In the genomic region with DNA sequence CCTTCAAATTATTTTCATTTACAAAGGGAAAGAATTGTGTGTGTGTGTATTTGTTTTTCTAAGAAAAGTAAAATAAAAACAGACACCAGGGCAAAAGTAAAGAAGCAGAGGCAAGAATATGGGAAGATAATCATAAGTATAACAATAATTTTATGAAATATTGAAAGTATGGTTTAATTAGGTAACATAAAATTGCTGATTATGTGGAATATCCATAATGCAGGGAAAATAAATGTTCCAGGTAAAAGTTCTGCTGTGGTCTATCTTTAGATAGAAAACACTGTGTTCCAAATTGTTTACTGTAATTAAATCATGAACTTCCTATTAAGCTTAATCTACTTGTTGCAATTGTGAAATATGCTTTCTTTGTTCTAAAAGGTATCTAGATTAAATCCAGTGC, we compare ENCODE assay signal across 31 cellular contexts. TPM values are rescaled to one million over a fixed set of nuclear protein-coding genes. Genes with fewer than 3 reads are reported as not detected.
"Had no signal": no experiment of that assay in that cellular context is flagged by ENCODE, and none has a peak within 500 bp of the region (broad histone marks: within the 10 kb centered on the region; RNA-seq: fewer than 3 reads in every experiment).

No MANE protein-coding gene starts in this region.

- H3K27me3 Mint-ChIP-seq: activated B cell treated with CpG ODN at 0.5 μM for 24 hours had no signal

- H3K4me1 ChIP-seq: adrenal gland, foreskin keratinocyte, gastrocnemius medialis had no signal

- H3K27me3 ChIP-seq: adrenal gland, body of pancreas, esophagus muscularis mucosa, foreskin keratinocyte, gastrocnemius medialis, heart left ventricle had no signal

- H3K4me3 ChIP-seq: adrenal gland, body of pancreas, esophagus muscularis mucosa, gastrocnemius medialis, heart left ventricle had no signal

- H3K9me3 Mint-ChIP-seq: activated B cell treated with CpG ODN at 0.5 μM for 24 hours; activated CD8-positive, alpha-beta T cell treated with anti-CD3 and anti-CD28 coated beads for 36 hours; activated naive CD8-positive, alpha-beta T cell treated with anti-CD3 and anti-CD28 coated beads, Interleukin-2, amount 50 U/mL, for 24 hours; activated T-cell treated with anti-CD3 and anti-CD28 coated beads, Interleukin-2, amount 50 U/mL, for 4 hours; activated T-helper 17 cell treated with anti-CD3 and anti-CD28 coated beads, Interleukin-2, amount 50 U/mL, for 72 hours; effector memory CD8-positive, alpha-beta T cell had no signal

- H3K4me1 Mint-ChIP-seq: activated B cell treated with CpG ODN at 0.5 μM for 24 hours; activated naive CD8-positive, alpha-beta T cell treated with anti-CD3 and anti-CD28 coated beads, Interleukin-2, amount 50 U/mL, for 24 hours; activated T-helper 17 cell treated with anti-CD3 and anti-CD28 coated beads, Interleukin-2, amount 50 U/mL, for 72 hours had no signal

- DNase-seq: activated B cell treated with CpG ODN at 0.5 μM for 24 hours; activated CD4-positive, alpha-beta T cell treated with anti-CD3 and anti-CD28 coated beads for 48 hours; activated CD4-positive, alpha-beta T cell treated with anti-CD3 and anti-CD28 coated beads, Interleukin-2, amount 50 U/mL, for 1 hour; activated CD4-positive, alpha-beta T cell treated with anti-CD3 and anti-CD28 coated beads, Interleukin-2, amount 50 U/mL, for 48 hours; activated CD8-positive, alpha-beta memory T cell treated with anti-CD3 and anti-CD28 coated beads for 24 hours; activated CD8-positive, alpha-beta T cell treated with anti-CD3 and anti-CD28 coated beads for 36 hours; activated effector memory CD4-positive, alpha-beta T cell treated with Interleukin-2 at 50 U/mL for 16 hours; activated gamma-delta T cell treated with Interleukin-2 at 50 U/mL for 16 hours; activated naive CD4-positive, alpha-beta T cell treated with anti-CD3 and anti-CD28 coated beads, Interleukin-2, amount 50 U/mL, for 16 hours; activated naive CD4-positive, alpha-beta T cell treated with Interleukin-2 at 50 U/mL for 16 hours; activated naive CD8-positive, alpha-beta T cell treated with anti-CD3 and anti-CD28 coated beads, Interleukin-2, amount 50 U/mL, for 24 hours; activated T-cell treated with anti-CD3 and anti-CD28 coated beads, Interleukin-2, amount 50 U/mL, for 4 hours; adrenal gland; amygdala; aorta; body of pancreas; caudate nucleus; cortex of kidney; dermis blood vessel endothelial cell; effector CD4-positive, alpha-beta T cell; effector memory CD8-positive, alpha-beta T cell; erythroblast; foreskin keratinocyte; gastrocnemius medialis; glutamatergic neuron; heart left ventricle; T-helper 2 cell; WERI-Rb-1 had no signal

- H3K4me3 Mint-ChIP-seq: activated B cell treated with CpG ODN at 0.5 μM for 24 hours; activated CD8-positive, alpha-beta T cell treated with anti-CD3 and anti-CD28 coated beads for 36 hours; activated naive CD8-positive, alpha-beta T cell; activated naive CD8-positive, alpha-beta T cell treated with anti-CD3 and anti-CD28 coated beads, Interleukin-2, amount 50 U/mL, for 24 hours; activated T-cell treated with anti-CD3 and anti-CD28 coated beads, Interleukin-2, amount 50 U/mL, for 4 hours; activated T-helper 17 cell treated with anti-CD3 and anti-CD28 coated beads, Interleukin-2, amount 50 U/mL, for 72 hours; effector memory CD8-positive, alpha-beta T cell had no signal

- H3K27ac ChIP-seq: adrenal gland, body of pancreas, esophagus muscularis mucosa, foreskin keratinocyte, gastrocnemius medialis, heart left ventricle, WERI-Rb-1 had no signal

- H3K36me3 ChIP-seq: adrenal gland, esophagus muscularis mucosa, gastrocnemius medialis, heart left ventricle, WERI-Rb-1 had no signal

- H3K36me3 Mint-ChIP-seq: activated naive CD8-positive, alpha-beta T cell had no signal

- H3K27ac Mint-ChIP-seq: activated B cell treated with CpG ODN at 0.5 μM for 24 hours; activated CD8-positive, alpha-beta T cell treated with anti-CD3 and anti-CD28 coated beads for 36 hours; activated naive CD8-positive, alpha-beta T cell; activated naive CD8-positive, alpha-beta T cell treated with anti-CD3 and anti-CD28 coated beads, Interleukin-2, amount 50 U/mL, for 24 hours; activated T-helper 17 cell treated with anti-CD3 and anti-CD28 coated beads, Interleukin-2, amount 50 U/mL, for 72 hours; effector memory CD8-positive, alpha-beta T cell had no signal

RNA-seq across cellular contexts. Expression of gene KCNMB2, which starts 25.7 kb away (rescaled TPM):
- total RNA-seq: activated B cell treated with CpG ODN at 0.5 μM for 24 hours; activated CD8-positive, alpha-beta T cell treated with anti-CD3 and anti-CD28 coated beads for 36 hours; activated T-cell treated with anti-CD3 and anti-CD28 coated beads, Interleukin-2, amount 50 U/mL, for 4 hours; activated T-helper 17 cell treated with anti-CD3 and anti-CD28 coated beads, Interleukin-2, amount 50 U/mL, for 72 hours; aorta; dermis blood vessel endothelial cell; foreskin keratinocyte; gastrocnemius medialis had no signal
